Comparison of ENCODE assay signal across 8 cellular contexts in the genomic region with DNA sequence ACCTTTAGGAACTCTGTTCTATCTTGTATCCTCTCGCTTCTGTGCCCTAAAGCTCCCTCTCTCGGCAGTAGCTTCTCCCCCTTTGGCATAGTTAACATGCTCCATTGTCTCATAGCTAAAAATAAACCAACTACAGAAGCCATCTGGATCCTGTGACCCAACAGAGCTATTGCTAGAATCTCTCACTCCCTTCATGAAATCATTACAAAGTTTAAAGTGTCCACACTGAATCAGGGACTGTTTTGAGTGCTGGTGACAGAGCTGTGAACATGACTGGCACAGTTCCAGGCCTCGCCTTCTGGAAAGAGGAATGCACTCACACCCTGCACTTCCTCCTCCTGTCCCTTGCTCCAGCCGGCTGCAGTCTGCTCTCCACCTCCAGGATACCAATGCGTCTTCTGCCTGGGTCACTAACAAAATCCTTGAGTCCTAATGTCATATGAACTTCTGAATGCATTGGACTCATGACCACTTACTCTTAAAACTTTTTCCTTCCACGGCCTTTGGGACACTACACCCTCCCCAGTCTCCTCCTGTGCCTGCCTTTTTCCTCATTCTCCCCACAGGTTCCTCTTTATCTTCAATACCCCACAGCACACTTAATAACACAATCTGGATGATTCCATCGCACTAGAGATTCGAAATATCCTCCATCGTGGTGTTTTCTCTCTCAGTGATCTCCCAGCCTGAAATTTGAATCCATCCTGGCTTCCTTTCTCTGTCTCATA. TPM values are rescaled to one million over a fixed set of nuclear protein-coding genes. Genes with fewer than 3 reads are reported as not detected.
DNase-seq lines count a peak whose midpoint lies in the region; ATAC-seq lines count a peak whose summit lies in the region.

No MANE protein-coding gene starts in this region.

- H3K4me3 ChIP-seq in BLaER1 treated with 17β-estradiol and CSF1 and Interleukin-3, amounts not matched to agents 10 nM and 100 nM, result peak overlapping the region in 1 of 10 experiments; percentile 25; a peak in 2 of 20 replicates
- H3K4me3 ChIP-seq in mucosa of rectum (ENCODE audit: low read length in 2 of 2), result peak overlapping the region; percentile 5 to 58

- DNase-seq in NCI-H1694 treated with DMSO at 0.1 percent for 48 hours (lab: John Stamatoyannopoulos, UW) (peak; percentile 79), dermis microvascular lymphatic vessel endothelial cell (ENCODE audit: low read depth in 2 of 2) (peak; percentile 7 to 39), ecto neural progenitor cell (ENCODE audit: low spot score) (no peak), RKO (ENCODE audit: low spot score) (no peak)
- DNase-seq in activated CD8-positive, alpha-beta memory T cell treated with anti-CD3 and anti-CD28 coated beads, Interleukin-2, amount 50 U/mL, for 4 hours, result no peak

- no peaks in the 10 kb centered on the region for H3K36me3 ChIP-seq in BLaER1 treated with 17β-estradiol and CSF1 and Interleukin-3, amounts not matched to agents 10 nM and 100 nM
- peaks cover 3 to 4% of the 10 kb centered on the region in 2 donors for H3K36me3 ChIP-seq in mucosa of rectum (ENCODE audit: control insufficient read depth in 2 of 2, insufficient read depth in 2 of 2, low read length in 2 of 2)

- peak overlapping the region in 6 of 11 experiments; percentile 7 to 62 (median 33); a peak in 10 of 22 replicates for H3K27ac ChIP-seq in BLaER1 treated with 17β-estradiol and CSF1 and Interleukin-3, amounts not matched to agents 10 nM and 100 nM
- H3K27ac ChIP-seq in mucosa of rectum (ENCODE audit: low read depth in 2 of 2, low read length in 2 of 2), result peak overlapping the region; percentile 88 to 90

- no peaks in the 10 kb centered on the region for H4K20me1 ChIP-seq in BLaER1 treated with 17β-estradiol and CSF1 and Interleukin-3, amounts not matched to agents 10 nM and 100 nM

- no peak for ATAC-seq in HG02642 (IDR thresholded peaks at IDR 0.05; ENCODE audit: poor library complexity, unreplicated experiment)

- peaks cover 8 to 41% (median 26%) of the 10 kb centered on the region in 10 experiments; a peak in 19 of 20 replicates for H3K4me1 ChIP-seq in BLaER1 treated with 17β-estradiol and CSF1 and Interleukin-3, amounts not matched to agents 10 nM and 100 nM
- H3K4me1 ChIP-seq in mucosa of rectum (ENCODE audit: control insufficient read depth in 2 of 2, insufficient read depth in 2 of 2, low read length in 2 of 2), result peaks cover 22 to 31% of the 10 kb centered on the region in 2 donors

- no peaks in the 10 kb centered on the region for H3K27me3 ChIP-seq in BLaER1 treated with 17β-estradiol and CSF1 and Interleukin-3, amounts not matched to agents 10 nM and 100 nM
- no peaks in the 10 kb centered on the region for H3K27me3 ChIP-seq in mucosa of rectum (ENCODE audit: control insufficient read depth in 2 of 2, insufficient read depth in 2 of 2, low read length in 2 of 2)

- H3K9me3 ChIP-seq in BLaER1 treated with 17β-estradiol and CSF1 and Interleukin-3, amounts not matched to agents 10 nM and 100 nM (replicated peaks in 1 of 11), result peaks cover 0 to 38% (median 18%) of the 10 kb centered on the region in 11 experiments; a peak in 10 of 22 replicates
- no peaks in the 10 kb centered on the region for H3K9me3 ChIP-seq in mucosa of rectum (ENCODE audit: control insufficient read depth in 2 of 2, low read length in 2 of 2)

- H3K9ac ChIP-seq in BLaER1 treated with 17β-estradiol and CSF1 and Interleukin-3, amounts not matched to agents 10 nM and 100 nM, result peak overlapping the region in 4 of 11 experiments; percentile 16 to 36 (median 34); a peak in 6 of 22 replicates
- peak overlapping the region; percentile 65 to 72 for H3K9ac ChIP-seq in mucosa of rectum (ENCODE audit: low read depth in 1 of 2, low read length in 2 of 2)

- H3K4me2 ChIP-seq in BLaER1 treated with 17β-estradiol and CSF1 and Interleukin-3, amounts not matched to agents 10 nM and 100 nM, result peak overlapping the region in 9 of 11 experiments; percentile 12 to 86 (median 45); a peak in 15 of 22 replicates

RNA-seq across cellular contexts. Expression of a gene that starts 13.2 kb away (rescaled TPM):
- 0.38 and 1.0 TPM in 2 replicates for total RNA-seq in dermis microvascular lymphatic vessel endothelial cell

Comparison
In these comparisons a context has a peak if more than half of its experiments do, and no peak if none do; other contexts are left out.
1. DNase-seq: peak in NCI-H1694 treated with DMSO at 0.1 percent for 48 hours (single experiment) and dermis microvascular lymphatic vessel endothelial cell (2 of 2); none in ecto neural progenitor cell (single experiment), activated CD8-positive, alpha-beta memory T cell treated with anti-CD3 and anti-CD28 coated beads, Interleukin-2, amount 50 U/mL, for 4 hours (single experiment) and RKO (single experiment).